Comparison of ENCODE assay signal across 26 cellular contexts in the genomic region with DNA sequence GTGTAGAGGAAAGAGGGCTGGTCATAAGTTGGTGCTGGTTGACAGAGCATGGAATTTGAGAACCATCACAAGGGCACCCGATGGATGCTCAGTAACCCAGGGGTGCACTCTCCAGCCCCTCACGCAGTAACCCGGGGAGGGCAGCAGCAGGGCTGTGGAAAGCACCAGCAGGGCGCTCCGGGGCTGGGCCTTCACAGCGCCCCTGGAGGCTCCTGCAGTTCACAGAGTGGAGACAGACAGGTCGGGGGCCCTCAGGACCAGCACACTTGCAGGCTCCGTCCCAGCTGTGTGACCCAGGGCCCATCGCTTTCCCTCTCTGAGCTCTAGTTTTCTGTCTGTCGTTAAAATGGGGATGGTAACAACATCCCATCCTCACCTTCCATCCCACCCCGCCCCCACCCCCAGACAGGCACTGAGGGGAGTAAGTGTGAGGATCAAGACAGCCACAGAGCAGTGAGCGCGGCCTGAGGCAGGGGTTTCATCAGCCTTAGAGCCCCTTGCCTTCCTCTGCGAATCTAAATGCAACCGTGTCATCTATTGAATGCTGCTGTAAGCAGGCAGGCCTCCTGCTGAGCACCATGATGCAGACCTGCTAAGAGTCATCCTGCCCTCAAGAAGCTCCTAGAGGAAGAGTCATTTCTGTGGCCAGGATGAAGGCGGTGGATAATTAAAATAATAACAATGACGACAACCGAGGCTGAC.
"Had no signal": no experiment of that assay in that cellular context is flagged by ENCODE, and none has a peak within 500 bp of the region (broad histone marks: within the 10 kb centered on the region; RNA-seq: fewer than 3 reads in every experiment).

No MANE protein-coding gene starts in this region.

- ATAC-seq: activated CD4-positive, CD25-positive, alpha-beta regulatory T cell treated with anti-CD3 and anti-CD28 coated beads, Interleukin-2, amount 50 U/mL, for 24 hours; activated T-cell treated with anti-CD3 and anti-CD28 coated beads, Interleukin-2, amount 50 U/mL, for 4 hours; activated T-helper 17 cell treated with anti-CD3 and anti-CD28 coated beads, Interleukin-2, amount 50 U/mL, for 72 hours; foreskin keratinocyte; mucosa of descending colon; natural killer cell treated with Interleukin-12 subunit alpha and Interleukin-12 subunit beta and Interleukin-15 and Interleukin-18, amount 100 ng/mL, for 72 hours; sciatic nerve; stimulated activated naive CD8-positive, alpha-beta T cell treated with anti-CD3 and anti-CD28 coated beads, Interleukin-15, Interleukin-2, amounts not matched to agents 100 U/mL and 50 U/mL, for 24 hours had no signal

- H3K9me3 Mint-ChIP-seq: activated CD4-positive, alpha-beta memory T cell treated with anti-CD3 and anti-CD28 coated beads for 36 hours; activated CD4-positive, alpha-beta T cell treated with anti-CD3 and anti-CD28 coated beads, Interleukin-2, amount 10 ng/mL, durations not matched to agents 24 days and 14 days; activated T-cell treated with anti-CD3 and anti-CD28 coated beads, Interleukin-2, amount 50 U/mL, for 4 hours; activated T-helper 17 cell treated with anti-CD3 and anti-CD28 coated beads, Interleukin-2, amount 50 U/mL, for 72 hours; natural killer cell treated with Interleukin-12 subunit alpha and Interleukin-12 subunit beta and Interleukin-15 and Interleukin-18, amount 100 ng/mL, for 72 hours had no signal

- H3K27me3 Mint-ChIP-seq: activated CD4-positive, alpha-beta T cell treated with anti-CD3 and anti-CD28 coated beads, Interleukin-2, amount 10 ng/mL, durations not matched to agents 24 days and 14 days; progenitor cell of endocrine pancreas had no signal

- DNase-seq: activated CD4-positive, alpha-beta memory T cell treated with anti-CD3 and anti-CD28 coated beads for 36 hours; activated CD4-positive, alpha-beta T cell treated with anti-CD3 and anti-CD28 coated beads, Interleukin-2, amount 10 ng/mL, durations not matched to agents 24 days and 14 days; activated CD8-positive, alpha-beta memory T cell treated with anti-CD3 and anti-CD28 coated beads, Interleukin-2, amount 50 U/mL, for 48 hours; activated gamma-delta T cell treated with Interleukin-2 at 50 U/mL for 16 hours; activated naive CD4-positive, alpha-beta T cell treated with anti-CD3 and anti-CD28 coated beads, Interleukin-2, amount 50 U/mL, for 16 hours; activated T-cell treated with anti-CD3 and anti-CD28 coated beads, Interleukin-2, amount 50 U/mL, for 4 hours; amniotic stem cell; foreskin keratinocyte; heart left ventricle; left ventricle myocardium inferior; mucosa of descending colon; ovary; stimulated activated CD4-positive, alpha-beta T cell treated with anti-CD3 and anti-CD28 coated beads, Interleukin-12 subunit alpha, Interleukin-12 subunit beta, amount 100 ng/mL, for 4 hours; stimulated activated CD4-positive, alpha-beta T cell treated with anti-CD3 and anti-CD28 coated beads, Interleukin-4, amount 100 ng/mL, for 1 hour; stimulated activated naive CD8-positive, alpha-beta T cell treated with anti-CD3 and anti-CD28 coated beads, Interleukin-15, Interleukin-2, amounts not matched to agents 100 U/mL and 50 U/mL, for 24 hours; testis; transverse colon had no signal

- H3K4me1 Mint-ChIP-seq: activated CD4-positive, alpha-beta T cell treated with anti-CD3 and anti-CD28 coated beads, Interleukin-2, amount 10 ng/mL, durations not matched to agents 24 days and 14 days; activated T-helper 17 cell treated with anti-CD3 and anti-CD28 coated beads, Interleukin-2, amount 50 U/mL, for 72 hours had no signal

- H3K4me1 ChIP-seq: esophagus muscularis mucosa, foreskin keratinocyte, testis, transverse colon had no signal

- H3K27me3 ChIP-seq: ovary, testis had no signal

- H3K27ac Mint-ChIP-seq: activated CD4-positive, alpha-beta memory T cell treated with anti-CD3 and anti-CD28 coated beads for 36 hours; activated CD4-positive, alpha-beta T cell treated with anti-CD3 and anti-CD28 coated beads, Interleukin-2, amount 10 ng/mL, durations not matched to agents 24 days and 14 days; activated T-helper 17 cell treated with anti-CD3 and anti-CD28 coated beads, Interleukin-2, amount 50 U/mL, for 72 hours; natural killer cell treated with Interleukin-12 subunit alpha and Interleukin-12 subunit beta and Interleukin-15 and Interleukin-18, amount 100 ng/mL, for 72 hours; progenitor cell of endocrine pancreas had no signal

- H3K9me3 ChIP-seq: esophagus muscularis mucosa, heart left ventricle, left ventricle myocardium inferior, mucosa of descending colon, ovary, testis, transverse colon had no signal

- H3K36me3 Mint-ChIP-seq: activated CD4-positive, alpha-beta memory T cell treated with anti-CD3 and anti-CD28 coated beads for 36 hours; natural killer cell treated with Interleukin-12 subunit alpha and Interleukin-12 subunit beta and Interleukin-15 and Interleukin-18, amount 100 ng/mL, for 72 hours had no signal

- H3K4me3 ChIP-seq: esophagus muscularis mucosa, heart left ventricle, left ventricle myocardium inferior, lung, mucosa of descending colon, ovary, skin epidermis, testis, transverse colon had no signal

- H3K4me3 Mint-ChIP-seq: activated CD4-positive, alpha-beta memory T cell treated with anti-CD3 and anti-CD28 coated beads for 36 hours; activated CD4-positive, alpha-beta T cell treated with anti-CD3 and anti-CD28 coated beads, Interleukin-2, amount 10 ng/mL, durations not matched to agents 24 days and 14 days; activated T-cell treated with anti-CD3 and anti-CD28 coated beads, Interleukin-2, amount 50 U/mL, for 4 hours; activated T-helper 17 cell treated with anti-CD3 and anti-CD28 coated beads, Interleukin-2, amount 50 U/mL, for 72 hours; natural killer cell treated with Interleukin-12 subunit alpha and Interleukin-12 subunit beta and Interleukin-15 and Interleukin-18, amount 100 ng/mL, for 72 hours had no signal

- H3K36me3 ChIP-seq: esophagus muscularis mucosa, heart left ventricle, left ventricle myocardium inferior, ovary, transverse colon had no signal

- H3K27ac ChIP-seq: esophagus muscularis mucosa, foreskin keratinocyte, heart left ventricle, left ventricle myocardium inferior, ovary, skin epidermis, testis, transverse colon, VCaP had no signal
